ENCODE assay signal across 8 cellular contexts in the genomic region with DNA sequence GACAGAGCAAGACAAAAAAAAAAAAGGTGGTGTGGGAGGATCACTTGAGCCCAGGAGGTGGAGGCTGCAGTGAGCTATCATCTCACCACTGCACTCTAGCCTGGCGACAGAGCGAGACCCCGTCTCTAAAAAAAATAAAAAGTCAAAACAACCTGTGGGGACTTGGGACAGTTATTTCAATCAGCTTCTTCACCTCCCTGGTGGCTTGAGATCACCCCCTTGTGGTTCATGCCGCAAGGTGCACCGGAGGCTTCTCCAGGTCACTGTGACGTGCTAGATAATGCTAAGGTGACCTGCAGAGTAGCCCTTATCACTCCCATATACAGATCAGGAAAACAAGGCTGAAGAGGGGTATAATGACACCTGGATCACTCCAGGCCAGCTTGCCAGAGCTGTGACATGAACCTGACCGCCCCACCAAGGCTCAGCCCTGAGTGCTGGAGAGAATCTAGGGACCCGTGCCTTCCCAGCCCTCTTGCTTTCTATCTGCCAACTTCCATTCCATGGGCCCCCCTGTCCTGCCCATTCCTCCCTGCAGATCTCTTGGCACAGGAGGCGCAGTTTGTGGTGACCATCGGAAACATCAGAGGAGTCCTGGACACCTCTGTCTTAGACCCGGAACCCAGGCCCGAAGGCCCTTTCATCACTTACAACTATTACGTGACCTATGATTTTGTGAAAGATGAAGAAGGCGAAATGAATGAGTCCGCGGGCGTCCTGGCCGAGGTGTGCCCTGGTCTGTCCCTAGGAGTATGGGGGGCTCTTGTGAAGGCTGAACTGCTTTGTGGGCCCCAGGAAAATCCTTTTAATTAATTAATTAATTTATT. TPM values are rescaled to one million over a fixed set of nuclear protein-coding genes. Genes with fewer than 3 reads are reported as not detected.
DNase-seq lines count a peak whose midpoint lies in the region; ATAC-seq, FAIRE-seq and TF ChIP-seq lines count a peak whose summit lies in the region.

No MANE protein-coding gene starts in this region.

- peaks cover 0 to 11% of the 10 kb centered on the region in 2 donors for H3K27me3 Mint-ChIP-seq in stimulated activated naive B cell treated with anti-CD40 and anti-IgM and Interleukin-4, amounts not matched to agents 10 μg/mL and 1 μg/mL and 100 μg/mL, for 72 hours

- no peak overlapping the region for H2AK5ac ChIP-seq in mesendoderm (ENCODE audit: low read length)

- H3K9ac ChIP-seq in mesendoderm (ENCODE audit: low read length) = no peak overlapping the region

- H3K36me3 Mint-ChIP-seq in stimulated activated naive B cell treated with anti-CD40 and anti-IgM and Interleukin-4, amounts not matched to agents 10 μg/mL and 1 μg/mL and 100 μg/mL, for 72 hours = peaks cover 0 to 5% of the 10 kb centered on the region in 2 donors

- no peak overlapping the region for H3K27ac Mint-ChIP-seq in stimulated activated naive B cell treated with anti-CD40 and anti-IgM and Interleukin-4, amounts not matched to agents 10 μg/mL and 1 μg/mL and 100 μg/mL, for 72 hours

- WGBS in mesendoderm (ENCODE audit: extremely low coverage, insufficient coverage, low lambda C conversion rate) = no CpG with 5 or more reads among the region's 18 CpGs

- no peak overlapping the region for H4K5ac ChIP-seq in mesendoderm (ENCODE audit: low read length)

- peak; percentile 82 for DNase-seq in ACHN
- DNase-seq in GM12891 (ENCODE audit: insufficient read length, low spot score) = peak; percentile 82
- DNase-seq in NCI-H2171 (lab: John Stamatoyannopoulos, UW) = peak; percentile 32
- DNase-seq in activated CD4-positive, alpha-beta T cell treated with anti-CD3 and anti-CD28 coated beads for 4 hours = peak; percentile 57 to 59
- DNase-seq in dermis microvascular lymphatic vessel endothelial cell (ENCODE audit: low read depth in 2 of 2) = peak; percentile 56 to 74
- DNase-seq in mesendoderm = peak; percentile 88
- DNase-seq in stimulated activated naive B cell treated with anti-CD40 and anti-IgM and Interleukin-4, amounts not matched to agents 10 μg/mL and 1 μg/mL and 100 μg/mL, for 72 hours = peak; percentile 61

- no peak overlapping the region for H3K18ac ChIP-seq in mesendoderm (ENCODE audit: low read length)

- in situ Hi-C loops in ACHN (cut with HindIII; ENCODE audit: low pct_ligation_motif_present, low pct_unique_long_range_greater_than_20kb, low sequenced_read_pairs) = no loop called here

- H3K27ac ChIP-seq in mesendoderm (ENCODE audit: low read depth, low read length) = no peak overlapping the region

- H3K79me1 ChIP-seq in mesendoderm (ENCODE audit: low read length) = no peaks in the 10 kb centered on the region

- H3K4me2 ChIP-seq in mesendoderm (ENCODE audit: low read length) = no peak overlapping the region

- peaks cover 0 to 5% of the 10 kb centered on the region in 2 donors for H3K9me3 Mint-ChIP-seq in stimulated activated naive B cell treated with anti-CD40 and anti-IgM and Interleukin-4, amounts not matched to agents 10 μg/mL and 1 μg/mL and 100 μg/mL, for 72 hours

- H3K4me1 ChIP-seq in mesendoderm (ENCODE audit: control insufficient read depth, low read depth, low read length) = no peaks in the 10 kb centered on the region

- no peak overlapping the region for H3K56ac ChIP-seq in mesendoderm (ENCODE audit: low read length)

- no peak overlapping the region for H2BK120ac ChIP-seq in mesendoderm (ENCODE audit: low read depth, low read length)

- H3K79me2 ChIP-seq in mesendoderm (ENCODE audit: control insufficient read depth, insufficient read depth, low read length) = no peaks in the 10 kb centered on the region

- no peak overlapping the region for H3K4me3 ChIP-seq in mesendoderm (ENCODE audit: low read length)

- H3K23ac ChIP-seq in mesendoderm (ENCODE audit: low read length) = no peak overlapping the region

- H3K4ac ChIP-seq in mesendoderm (ENCODE audit: low read depth, low read length) = no peak overlapping the region

- no peaks in the 10 kb centered on the region for H3K36me3 ChIP-seq in mesendoderm (ENCODE audit: control insufficient read depth, insufficient read depth, low read length)

- peak; percentile 87 for FAIRE-seq in GM12891 (lab: Jason Lieb, UNC)

- no peak overlapping the region for H2BK5ac ChIP-seq in mesendoderm (ENCODE audit: low read length)

- H3K4me3 Mint-ChIP-seq in stimulated activated naive B cell treated with anti-CD40 and anti-IgM and Interleukin-4, amounts not matched to agents 10 μg/mL and 1 μg/mL and 100 μg/mL, for 72 hours = no peak overlapping the region

- no peaks in the 10 kb centered on the region for H3K27me3 ChIP-seq in mesendoderm (ENCODE audit: insufficient read depth, low read length, poor library complexity)

- no peak overlapping the region for H2BK15ac ChIP-seq in mesendoderm (replicated peaks; ENCODE audit: low read depth)

- no peak for TF ChIP-seq POLR2A in GM12891 (IDR thresholded peaks at IDR 0.05; ENCODE audit: low read depth, low read length)

- no peak overlapping the region for H4K8ac ChIP-seq in mesendoderm (ENCODE audit: low read depth, low read length)

- peak; percentile 93 to 97 for ATAC-seq in stimulated activated naive B cell treated with anti-CD40 and anti-IgM and Interleukin-4, amounts not matched to agents 10 μg/mL and 1 μg/mL and 100 μg/mL, for 72 hours (replicated peaks)
- ATAC-seq in GM21526 (IDR thresholded peaks at IDR 0.05; ENCODE audit: low FRiP score, unreplicated experiment) = no peak

- no peaks in the 10 kb centered on the region for H3K4me1 Mint-ChIP-seq in stimulated activated naive B cell treated with anti-CD40 and anti-IgM and Interleukin-4, amounts not matched to agents 10 μg/mL and 1 μg/mL and 100 μg/mL, for 72 hours

TF ChIP-seq in GM12891, 5 proteins besides CTCF, POLR2A, EP300 and RAD21:
- no peak for TF ChIP-seq POU2F2 (IDR thresholded peaks at IDR 0.05; ENCODE audit: low read depth, low read length)
- no peak for TF ChIP-seq SPI1 (IDR thresholded peaks at IDR 0.05; ENCODE audit: low read depth, low read length)

RNA-seq across cellular contexts. Expression of gene LRRC43, which starts 8.1 kb away (rescaled TPM):
- not detected for polyA plus RNA-seq in GM12891 (2012; ENCODE audit: low read depth, missing spikeins)
- 1.1 and 1.5 TPM in 2 replicates for total RNA-seq in dermis microvascular lymphatic vessel endothelial cell
- polyA plus RNA-seq in mesendoderm (2013, experiment 1 of 2) = 0.08 TPM
- 0.03 TPM for polyA plus RNA-seq in mesendoderm (2013, experiment 2 of 2)

RNA-seq across cellular contexts. Expression of gene B3GNT4, which starts 12.5 kb away (rescaled TPM):
- 0.47 TPM for polyA plus RNA-seq in GM12891 (2012; ENCODE audit: low read depth, missing spikeins)
- total RNA-seq in dermis microvascular lymphatic vessel endothelial cell = under 0.01 TPM in 2 replicates
- 0.37 TPM for polyA plus RNA-seq in mesendoderm (2013, experiment 1 of 2)
- polyA plus RNA-seq in mesendoderm (2013, experiment 2 of 2) = 0.35 TPM

RNA-seq across cellular contexts. Expression of gene IL31, which starts 17.0 kb away (rescaled TPM):
- polyA plus RNA-seq in GM12891 (2012; ENCODE audit: low read depth, missing spikeins) = not detected
- total RNA-seq in dermis microvascular lymphatic vessel endothelial cell = not detected in 2 replicates
- polyA plus RNA-seq in mesendoderm (2013, experiment 1 of 2) = not detected
- polyA plus RNA-seq in mesendoderm (2013, experiment 2 of 2) = not detected

RNA-seq across cellular contexts. Expression of gene DIABLO, which starts 34.8 kb away (rescaled TPM):
- 37.8 TPM for polyA plus RNA-seq in GM12891 (2012; ENCODE audit: low read depth, missing spikeins)
- total RNA-seq in dermis microvascular lymphatic vessel endothelial cell = 58.7 and 60.6 TPM in 2 replicates
- polyA plus RNA-seq in mesendoderm (2013, experiment 1 of 2) = 66.0 TPM
- polyA plus RNA-seq in mesendoderm (2013, experiment 2 of 2) = 64.8 TPM

Comparison
In these comparisons a context has a peak if more than half of its experiments do, and no peak if none do; other contexts are left out.
1. DNase-seq: peak in every context shown above with its lines; median percentile 88 in mesendoderm; 82 in ACHN; 82 in GM12891; 65 in dermis microvascular lymphatic vessel endothelial cell; 61 in stimulated activated naive B cell treated with anti-CD40 and anti-IgM and Interleukin-4, amounts not matched to agents 10 μg/mL and 1 μg/mL and 100 μg/mL, for 72 hours; 58 in activated CD4-positive, alpha-beta T cell treated with anti-CD3 and anti-CD28 coated beads for 4 hours; 32 in NCI-H2171.